ENCODE assay signal across 8 cellular contexts in the genomic region with DNA sequence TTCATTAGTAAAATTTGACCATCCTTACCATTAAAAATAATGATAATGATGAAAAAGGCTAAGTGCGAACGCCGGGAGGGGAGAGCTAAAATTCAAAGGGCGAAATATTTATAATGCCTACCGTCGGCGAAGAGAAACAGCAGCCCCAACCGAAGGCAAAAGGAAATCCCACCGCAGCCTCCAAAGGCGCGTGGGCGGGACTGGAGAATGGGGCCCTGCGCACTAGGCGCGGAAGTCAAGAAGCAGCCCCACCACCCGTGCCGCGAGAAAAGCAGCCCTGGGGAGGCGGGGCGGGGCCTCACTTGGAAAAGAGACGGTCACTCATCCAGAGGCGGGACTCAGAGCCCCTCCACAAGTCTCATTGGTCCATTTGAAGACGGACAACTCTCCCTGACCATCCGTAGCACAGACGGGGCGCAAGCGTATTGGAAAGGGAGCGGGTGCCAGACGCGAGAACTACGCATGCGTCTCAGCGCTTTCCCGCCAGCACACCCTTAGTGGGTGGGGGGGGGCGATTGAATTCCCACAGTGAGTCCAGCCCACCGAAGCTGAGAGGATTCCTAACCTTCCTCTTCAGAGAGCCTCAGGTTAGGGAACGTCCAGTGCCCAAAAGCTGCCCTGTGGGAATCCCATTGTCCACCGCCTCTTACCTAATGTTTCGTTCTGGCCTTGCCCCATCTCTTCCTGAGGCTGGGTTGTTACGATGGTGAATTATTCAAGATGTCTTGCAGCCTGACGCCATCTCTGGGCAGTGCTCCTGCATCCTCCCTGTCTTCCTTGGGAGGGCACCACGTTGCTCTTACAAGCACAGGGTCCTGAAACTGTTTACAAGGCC. TPM values are rescaled to one million over a fixed set of nuclear protein-coding genes. Genes with fewer than 3 reads are reported as not detected.
A peak's percentile ranks its signal among the peaks of the same experiment; 100 is the strongest.
DNase-seq lines count a peak whose midpoint lies in the region; ATAC-seq, FAIRE-seq and TF ChIP-seq lines count a peak whose summit lies in the region.

No MANE protein-coding gene starts in this region.

- no peaks in the 10 kb centered on the region for H3K36me3 Mint-ChIP-seq in type B pancreatic cell

- peak overlapping the region; percentile 95 for H3K9ac ChIP-seq in adipocyte (ENCODE audit: low read length)

- intact Hi-C loops in cardiac septum (cut with DNase I) = loop anchor here (2.0 to 5.0 kb wide), 2 partner anchors 19 to 50 kb away; a partner anchor contains a TSS

- DNase-seq in GM12891 (ENCODE audit: insufficient read length, low spot score) (peak; percentile 95), NCI-H1417 treated with DMSO at 0.1 percent for 48 hours (lab: John Stamatoyannopoulos, UW) (peak; percentile 98), SW 1271 (lab: John Stamatoyannopoulos, UW) (peak; percentile 89 to 96), adipocyte (ENCODE audit: low read depth) (peak; percentile 100), cardiac septum (ENCODE audit: low spot score) (peak; percentile 98), pons (ENCODE audit: low spot score) (peak; percentile 99), type B pancreatic cell (ENCODE audit: extremely low spot score, unreplicated experiment) (peak; percentile 99)

- peak overlapping the region; percentile 92 for H3K4me3 ChIP-seq in adipocyte (ENCODE audit: low read length)

- peaks cover 24% of the 10 kb centered on the region for H3K4me1 Mint-ChIP-seq in type B pancreatic cell (ENCODE audit: unreplicated experiment)

- H3K4me1 ChIP-seq in adipocyte (ENCODE audit: control insufficient read depth, insufficient read depth, low read length) = peaks cover 45% of the 10 kb centered on the region

- FAIRE-seq in GM12891 (lab: Jason Lieb, UNC) = peak; percentile 92

- peak; percentile 16 for TF ChIP-seq CTCF in type B pancreatic cell (conservative IDR thresholded peaks at IDR 0.05)

- H3K36me3 ChIP-seq in adipocyte (ENCODE audit: control insufficient read depth, insufficient read depth, low read length, severe bottlenecking) = no peaks in the 10 kb centered on the region

- H3K9me3 Mint-ChIP-seq in type B pancreatic cell = no peaks in the 10 kb centered on the region

- peak; percentile 85 for TF ChIP-seq POLR2A in GM12891 (IDR thresholded peaks at IDR 0.05; ENCODE audit: low read depth, low read length)

- no peaks in the 10 kb centered on the region for H3K27me3 Mint-ChIP-seq in type B pancreatic cell

- H3K9me3 ChIP-seq in adipocyte (ENCODE audit: control insufficient read depth, low read length) = no peaks in the 10 kb centered on the region

- H3K27me3 ChIP-seq in adipocyte (replicated peaks; ENCODE audit: control insufficient read depth, insufficient read depth, low read length) = no peaks in the 10 kb centered on the region

- H3K4me3 Mint-ChIP-seq in type B pancreatic cell = peak overlapping the region; percentile 94

- peak overlapping the region; percentile 96 for H3K27ac Mint-ChIP-seq in type B pancreatic cell

- ATAC-seq in HG02798 (IDR thresholded peaks at IDR 0.05; ENCODE audit: poor library complexity, unreplicated experiment) = peak; percentile 97

TF ChIP-seq in GM12891, 5 proteins besides CTCF, POLR2A, EP300 and RAD21:
- no peak for TF ChIP-seq PAX5 (IDR thresholded peaks at IDR 0.05; ENCODE audit: insufficient read depth, low read length, severe bottlenecking)
- peak; percentile 76 for TF ChIP-seq TAF1 (IDR thresholded peaks at IDR 0.05; ENCODE audit: low read depth, low read length)
- peak; percentile 63; the same call in 1 of the 2 replicates for TF ChIP-seq POU2F2 (IDR thresholded peaks at IDR 0.05; ENCODE audit: low read depth, low read length)
- peak; percentile 23; the same call in 1 of the 2 replicates for TF ChIP-seq SPI1 (IDR thresholded peaks at IDR 0.05; ENCODE audit: low read depth, low read length)
- TF ChIP-seq POLR2AphosphoS5 (IDR thresholded peaks at IDR 0.05; ENCODE audit: low read depth, low read length) = peak; percentile 79

RNA-seq across cellular contexts. Expression of a gene that starts 19.0 kb away (rescaled TPM):
- polyA plus RNA-seq in GM12891 (2012; ENCODE audit: low read depth, missing spikeins) = 43.0 TPM
- total RNA-seq in cardiac septum (16.4 TPM), type B pancreatic cell (ENCODE audit: low replicate concordance) (34.0 and 44.2 TPM in 2 replicates)

RNA-seq across cellular contexts. Expression of a gene that starts 19.8 kb away (rescaled TPM):
- 2.8 TPM for polyA plus RNA-seq in GM12891 (2012; ENCODE audit: low read depth, missing spikeins)
- 11.7 TPM for total RNA-seq in cardiac septum
- total RNA-seq in type B pancreatic cell (ENCODE audit: low replicate concordance) = 23.2 and 28.0 TPM in 2 replicates

RNA-seq across cellular contexts. Expression of a gene that starts 27.8 kb away (rescaled TPM):
- polyA plus RNA-seq in GM12891 (2012; ENCODE audit: low read depth, missing spikeins) = 14.4 TPM
- 15.5 TPM for total RNA-seq in cardiac septum
- 37.4 and 55.7 TPM in 2 replicates for total RNA-seq in type B pancreatic cell (ENCODE audit: low replicate concordance)

RNA-seq across cellular contexts. Expression of a gene that starts 34.7 kb away (rescaled TPM):
- polyA plus RNA-seq in GM12891 (2012; ENCODE audit: low read depth, missing spikeins) = 51.5 TPM
- total RNA-seq in cardiac septum = 61.5 TPM
- total RNA-seq in type B pancreatic cell (ENCODE audit: low replicate concordance) = 52.0 and 58.7 TPM in 2 replicates

RNA-seq across cellular contexts. Expression of a gene that starts 45.8 kb away (rescaled TPM):
- 35.8 TPM for polyA plus RNA-seq in GM12891 (2012; ENCODE audit: low read depth, missing spikeins)
- total RNA-seq in cardiac septum (24.7 TPM), type B pancreatic cell (ENCODE audit: low replicate concordance) (61.5 and 96.8 TPM in 2 replicates)

Comparison
In these comparisons a context has a peak if more than half of its experiments do, and no peak if none do; other contexts are left out.
1. Peak in every context shown above with its lines: DNase-seq, ATAC-seq and H3K4me3 ChIP-seq.